ENCODE assay signal across 20 cellular contexts in the genomic region with DNA sequence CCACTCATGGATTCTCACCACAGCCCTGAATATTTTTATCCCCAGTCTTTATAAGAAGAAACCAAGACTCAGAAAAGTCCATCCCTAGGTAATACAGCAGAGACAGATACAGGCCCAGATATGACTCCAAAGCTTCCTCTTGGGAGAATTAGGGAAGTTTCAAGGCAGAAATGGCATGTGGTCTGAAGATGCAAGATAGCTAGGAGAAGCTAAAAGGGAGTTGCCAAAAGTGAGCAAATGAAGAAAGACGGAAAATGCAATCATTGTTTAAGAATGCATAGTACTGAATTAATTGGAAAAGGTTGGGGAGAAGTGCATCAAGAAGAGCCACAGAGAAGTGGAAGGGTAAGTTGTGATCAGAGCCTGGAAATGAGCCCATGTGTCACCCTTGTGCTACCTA.
"Had no signal": no experiment of that assay in that cellular context is flagged by ENCODE, and none has a peak within 500 bp of the region (broad histone marks: within the 10 kb centered on the region; RNA-seq: fewer than 3 reads in every experiment).

No MANE protein-coding gene starts in this region.

- H3K36me3 ChIP-seq: ascending aorta, esophagus muscularis mucosa, gastroesophageal sphincter, right lobe of liver, stomach, suprapubic skin, tibial nerve had no signal

- H3K27me3 ChIP-seq: ascending aorta, esophagus muscularis mucosa, gastroesophageal sphincter, right lobe of liver, stomach, suprapubic skin, tibial nerve had no signal

- H3K9me3 ChIP-seq: ascending aorta, esophagus muscularis mucosa, gastroesophageal sphincter, right lobe of liver, stomach, suprapubic skin, tibial nerve had no signal

- H3K4me3 ChIP-seq: ascending aorta, coronary artery, esophagus muscularis mucosa, gastroesophageal sphincter, right lobe of liver, skin epidermis, stomach, suprapubic skin, tibial nerve had no signal

- DNase-seq: activated CD4-positive, alpha-beta T cell treated with anti-CD3 and anti-CD28 coated beads, Interleukin-2, amount 50 U/mL, for 48 hours; activated effector memory CD4-positive, alpha-beta T cell treated with anti-CD3 and anti-CD28 coated beads, Interleukin-2, amount 50 U/mL, for 16 hours; activated naive CD4-positive, alpha-beta T cell treated with anti-CD3 and anti-CD28 coated beads, Interleukin-2, amount 50 U/mL, for 16 hours; activated naive CD8-positive, alpha-beta T cell treated with anti-CD3 and anti-CD28 coated beads, Interleukin-2, amount 50 U/mL, for 24 hours; head of caudate nucleus; hypothalamus; naive B cell; occipital lobe; posterior cingulate gyrus; right lobe of liver; stimulated activated CD4-positive, alpha-beta T cell treated with anti-CD3 and anti-CD28 coated beads, Interleukin-2, amount 100 ng/mL, for 24 hours; stomach; T-cell had no signal

- H3K4me1 ChIP-seq: gastroesophageal sphincter, right lobe of liver, suprapubic skin had no signal

- H3K27ac ChIP-seq: ascending aorta, coronary artery, esophagus muscularis mucosa, gastroesophageal sphincter, right lobe of liver, skin epidermis, stomach, suprapubic skin, tibial nerve had no signal
